25 cellular contexts compared by ENCODE assay signal in genomic region chr20:8557711-8558110, GRCh38.
DNase-seq lines count a peak whose midpoint lies in the region; ATAC-seq and TF ChIP-seq lines count a peak whose summit lies in the region.
"Had no signal": no experiment of that assay in that cellular context is flagged by ENCODE, and none has a peak within 500 bp of the region (broad histone marks: within the 10 kb centered on the region; RNA-seq: fewer than 3 reads in every experiment).

No MANE protein-coding gene starts in this region.

- ATAC-seq in activated CD8-positive, alpha-beta memory T cell treated with anti-CD3 and anti-CD28 coated beads, Interleukin-2, amount 10 ng/mL, durations not matched to agents 7 days and 5 days: no peak
- ATAC-seq: HCT116; lower lobe of right lung; naive thymus-derived CD8-positive, alpha-beta T cell; stimulated activated memory B cell treated with anti-CD40 and anti-IgM and Interleukin-4, amounts not matched to agents 10 μg/mL and 1 μg/mL and 100 μg/mL, for 72 hours had no signal

- H3K4me1 Mint-ChIP-seq in activated CD8-positive, alpha-beta memory T cell treated with anti-CD3 and anti-CD28 coated beads, Interleukin-2, amount 10 ng/mL, durations not matched to agents 7 days and 5 days: no peaks in the 10 kb centered on the region
- H3K4me1 Mint-ChIP-seq: activated naive CD8-positive, alpha-beta T cell treated with anti-CD3 and anti-CD28 coated beads for 36 hours; naive thymus-derived CD8-positive, alpha-beta T cell; stimulated activated memory B cell treated with anti-CD40 and anti-IgM and Interleukin-4, amounts not matched to agents 10 μg/mL and 1 μg/mL and 100 μg/mL, for 72 hours had no signal

- H3K27ac Mint-ChIP-seq in activated CD8-positive, alpha-beta memory T cell treated with anti-CD3 and anti-CD28 coated beads, Interleukin-2, amount 10 ng/mL, durations not matched to agents 7 days and 5 days: no peak overlapping the region
- H3K27ac Mint-ChIP-seq: activated naive CD8-positive, alpha-beta T cell treated with anti-CD3 and anti-CD28 coated beads for 36 hours; activated T-cell treated with anti-CD3 and anti-CD28 coated beads, Interleukin-2, amount 50 U/mL, for 24 hours; naive thymus-derived CD8-positive, alpha-beta T cell; stimulated activated memory B cell treated with anti-CD40 and anti-IgM and Interleukin-4, amounts not matched to agents 10 μg/mL and 1 μg/mL and 100 μg/mL, for 72 hours had no signal

- DNase-seq in GM03348 (ENCODE audit: low spot score): peak; percentile 24
- DNase-seq in astrocyte of the cerebellum (ENCODE audit: low read depth): peak; percentile 33
- peak; percentile 63 for DNase-seq in fibroblast of mammary gland (ENCODE audit: low read depth)
- peak; percentile 55 for DNase-seq in putamen (ENCODE audit: low spot score)
- DNase-seq in inferior parietal cortex (ENCODE audit: extremely low spot score): no peak
- no peak for DNase-seq in activated CD8-positive, alpha-beta memory T cell treated with anti-CD3 and anti-CD28 coated beads, Interleukin-2, amount 10 ng/mL, durations not matched to agents 7 days and 5 days
- DNase-seq in HK-2 (ENCODE audit: unreplicated experiment): no peak
- DNase-seq in T-helper 9 cell: no peak
- DNase-seq: activated CD4-positive, alpha-beta T cell treated with anti-CD3 and anti-CD28 coated beads for 4 hours; activated gamma-delta T cell; activated naive CD8-positive, alpha-beta T cell treated with anti-CD3 and anti-CD28 coated beads for 36 hours; activated T-cell treated with anti-CD3 and anti-CD28 coated beads, Interleukin-2, amount 50 U/mL, for 24 hours; lower lobe of right lung; naive thymus-derived CD8-positive, alpha-beta T cell; NCI-H1048; NCI-H1694 treated with DMSO at 0.1 percent for 48 hours; occipital lobe; substantia nigra; SW 1271; trophoblast cell; WERI-Rb-1 had no signal

- H3K36me3 Mint-ChIP-seq in activated CD8-positive, alpha-beta memory T cell treated with anti-CD3 and anti-CD28 coated beads, Interleukin-2, amount 10 ng/mL, durations not matched to agents 7 days and 5 days: peaks cover 5% of the 10 kb centered on the region
- H3K36me3 Mint-ChIP-seq: stimulated activated memory B cell treated with anti-CD40 and anti-IgM and Interleukin-4, amounts not matched to agents 10 μg/mL and 1 μg/mL and 100 μg/mL, for 72 hours had no signal

- no peaks in the 10 kb centered on the region for H3K27me3 Mint-ChIP-seq in activated CD8-positive, alpha-beta memory T cell treated with anti-CD3 and anti-CD28 coated beads, Interleukin-2, amount 10 ng/mL, durations not matched to agents 7 days and 5 days
- H3K27me3 Mint-ChIP-seq: activated naive CD8-positive, alpha-beta T cell treated with anti-CD3 and anti-CD28 coated beads for 36 hours; activated T-cell treated with anti-CD3 and anti-CD28 coated beads, Interleukin-2, amount 50 U/mL, for 24 hours; naive thymus-derived CD8-positive, alpha-beta T cell; stimulated activated memory B cell treated with anti-CD40 and anti-IgM and Interleukin-4, amounts not matched to agents 10 μg/mL and 1 μg/mL and 100 μg/mL, for 72 hours had no signal

- no peak for TF ChIP-seq CTCF in astrocyte of the cerebellum (IDR thresholded peaks at IDR 0.05; ENCODE audit: low read depth, low read length, missing control alignments)
- TF ChIP-seq CTCF in fibroblast of mammary gland (conservative IDR thresholded peaks at IDR 0.05; ENCODE audit: control insufficient read depth, insufficient read depth, low read depth, low read length): no peak

- H3K4me3 ChIP-seq in astrocyte of the cerebellum (ENCODE audit: low read depth, low read length): no peak overlapping the region
- H3K4me3 ChIP-seq in fibroblast of mammary gland (ENCODE audit: control insufficient read depth, low read depth, low read length): no peak overlapping the region
- H3K4me3 ChIP-seq: ascending aorta, BLaER1, lower lobe of right lung had no signal

- in situ Hi-C loops in astrocyte of the cerebellum (cut with HindIII; ENCODE audit: low sequenced_read_pairs): no loop called here

- H3K9me3 Mint-ChIP-seq in activated CD8-positive, alpha-beta memory T cell treated with anti-CD3 and anti-CD28 coated beads, Interleukin-2, amount 10 ng/mL, durations not matched to agents 7 days and 5 days (ENCODE audit: low read depth): peaks cover 14% of the 10 kb centered on the region

- CTCF ChIA-PET in activated CD8-positive, alpha-beta memory T cell treated with anti-CD3 and anti-CD28 coated beads, Interleukin-2, amount 10 ng/mL, durations not matched to agents 7 days and 5 days (lab: Charles Lee): no interaction called here

- H3K4me3 Mint-ChIP-seq in activated CD8-positive, alpha-beta memory T cell treated with anti-CD3 and anti-CD28 coated beads, Interleukin-2, amount 10 ng/mL, durations not matched to agents 7 days and 5 days: no peak overlapping the region
- H3K4me3 Mint-ChIP-seq: activated naive CD8-positive, alpha-beta T cell treated with anti-CD3 and anti-CD28 coated beads for 36 hours; activated T-cell treated with anti-CD3 and anti-CD28 coated beads, Interleukin-2, amount 50 U/mL, for 24 hours; naive thymus-derived CD8-positive, alpha-beta T cell; stimulated activated memory B cell treated with anti-CD40 and anti-IgM and Interleukin-4, amounts not matched to agents 10 μg/mL and 1 μg/mL and 100 μg/mL, for 72 hours had no signal

Comparison
In these comparisons a context has a peak if more than half of its experiments do, and no peak if none do; other contexts are left out.
1. DNase-seq: peak in GM03348 (single experiment), astrocyte of the cerebellum (single experiment), fibroblast of mammary gland (single experiment) and putamen (single experiment); none in inferior parietal cortex (single experiment), activated CD8-positive, alpha-beta memory T cell treated with anti-CD3 and anti-CD28 coated beads, Interleukin-2, amount 10 ng/mL, durations not matched to agents 7 days and 5 days (single experiment), HK-2 (single experiment) and T-helper 9 cell (single experiment).